Comparison of ENCODE assay signal across 2 cellular contexts in genomic region chr18:808502-808901, GRCh38.
TF ChIP-seq lines count a peak whose summit lies in the region.

No MANE protein-coding gene starts in this region.

TF ChIP-seq in GM23338, 12 proteins besides CTCF, POLR2A, EP300 and RAD21:
- TF ChIP-seq REST (IDR thresholded peaks at IDR 0.05; ENCODE audit: unreplicated experiment) (no peak), ETS1 (IDR thresholded peaks at IDR 0.05) (no peak), CREB1 (CRISPR knock-in tag; IDR thresholded peaks at IDR 0.05; ENCODE audit: low read depth) (no peak), ZNF114 (CRISPR knock-in tag; IDR thresholded peaks at IDR 0.05) (no peak), JUNB (IDR thresholded peaks at IDR 0.05; ENCODE audit: unreplicated experiment) (no peak), STAT1 (IDR thresholded peaks at IDR 0.05; ENCODE audit: unreplicated experiment) (no peak), EZH2phosphoT487 (IDR thresholded peaks at IDR 0.05; ENCODE audit: unreplicated experiment) (no peak), ZNF331 (CRISPR knock-in tag; IDR thresholded peaks at IDR 0.05; ENCODE audit: low read depth) (no peak), EZH2 (IDR thresholded peaks at IDR 0.05; ENCODE audit: low read depth, unreplicated experiment) (no peak), NANOG (IDR thresholded peaks at IDR 0.05; ENCODE audit: borderline replicate concordance) (no peak), POLR2AphosphoS5 (IDR thresholded peaks at IDR 0.05; ENCODE audit: low read depth) (no peak), ZNF462 (CRISPR knock-in tag; IDR thresholded peaks at IDR 0.05) (no peak)
TF ChIP-seq in GM23338: peak in this region for 0.

TF ChIP-seq in GM12878, 131 proteins besides CTCF, POLR2A, EP300 and RAD21:
- TF ChIP-seq NKRF (conservative IDR thresholded peaks at IDR 0.05) (no peak), RUNX3 (IDR thresholded peaks at IDR 0.05; ENCODE audit: low read length) (peak; percentile 46; the same call in 1 of the 2 replicates), ATF7 (IDR thresholded peaks at IDR 0.05; ENCODE audit: low read depth) (peak; percentile 46; the same call in 1 of the 2 replicates)
TF ChIP-seq in GM12878: peak in this region for 2.
